7 cellular contexts compared by ENCODE assay signal in the genomic region with DNA sequence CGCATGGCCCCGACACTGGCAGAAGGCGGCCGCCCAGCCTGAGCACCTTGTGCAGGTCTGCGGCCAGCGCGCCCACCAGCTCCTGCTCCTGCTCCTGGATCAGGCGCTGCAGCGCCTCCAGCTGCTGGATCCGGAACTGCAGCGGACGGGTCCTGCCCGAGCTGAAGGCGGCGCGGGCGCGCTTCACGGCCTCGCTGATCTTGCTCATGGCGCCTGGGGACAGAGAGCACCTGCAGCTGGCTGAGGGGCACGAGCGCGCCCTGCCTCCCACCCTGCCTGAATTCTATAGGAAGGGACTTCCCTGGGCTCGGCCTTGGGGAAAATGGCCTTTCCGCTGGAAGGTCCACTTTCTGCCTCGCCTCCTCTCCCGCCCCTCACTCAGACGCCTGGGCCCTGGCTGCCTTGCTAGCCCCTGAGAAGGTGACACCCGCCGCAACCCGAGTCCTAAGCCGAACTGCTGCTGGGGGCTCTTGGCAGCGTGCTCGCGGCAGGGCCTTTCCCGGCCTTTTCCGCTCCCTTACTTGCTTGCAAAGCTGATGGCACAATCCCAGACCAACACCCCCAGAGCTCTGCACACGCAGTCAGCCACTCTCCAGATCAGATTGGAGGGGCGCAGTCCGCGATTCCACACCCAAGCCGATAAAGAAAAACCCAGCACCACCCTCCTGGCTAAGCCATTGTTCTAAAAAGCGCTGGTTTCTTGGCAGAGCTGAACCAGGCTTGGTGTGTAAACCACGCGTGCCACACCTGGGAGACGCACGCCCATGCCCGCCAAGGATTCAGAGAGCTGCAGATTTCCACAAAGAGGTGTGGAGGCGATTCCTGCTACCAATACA.
DNase-seq lines count a peak whose midpoint lies in the region; ATAC-seq and TF ChIP-seq lines count a peak whose summit lies in the region.

No MANE protein-coding gene starts in this region.

- H3K4me3 ChIP-seq in choroid plexus epithelial cell (ENCODE audit: low read depth, low read length), result peak overlapping the region; percentile 31

- in situ Hi-C loops in GM18951 (cut with MboI; ENCODE audit: low sequenced_read_pairs, unreplicated experiment), result no loop called here

- ATAC-seq in HG03378 (IDR thresholded peaks at IDR 0.05; ENCODE audit: unreplicated experiment), result no peak

- DNase-seq in NCI-H146 (lab: John Stamatoyannopoulos, UW) (peak; percentile 82), choroid plexus epithelial cell (ENCODE audit: low read depth) (peak; percentile 79), kidney tubule cell (ENCODE audit: low spot score) (peak; percentile 80)
- peak; percentile 72 to 86 for DNase-seq in activated CD4-positive, alpha-beta T cell treated with anti-CD3 and anti-CD28 coated beads for 4 hours
- DNase-seq in stimulated activated CD4-positive, alpha-beta T cell treated with anti-CD3 and anti-CD28 coated beads, Interleukin-15, amount 100 ng/mL, for 48 hours (ENCODE audit: low read depth in 2 of 2), result peak; percentile 77 to 88

- peak; percentile 37 for TF ChIP-seq POLR2A in GM18951 (IDR thresholded peaks at IDR 0.05; ENCODE audit: extremely low read depth, insufficient read depth, insufficient read length)

- TF ChIP-seq CTCF in choroid plexus epithelial cell (conservative IDR thresholded peaks at IDR 0.05; ENCODE audit: low read depth, low read length), result peak; percentile 87
